Comparison of ENCODE assay signal across 28 cellular contexts in the genomic region with DNA sequence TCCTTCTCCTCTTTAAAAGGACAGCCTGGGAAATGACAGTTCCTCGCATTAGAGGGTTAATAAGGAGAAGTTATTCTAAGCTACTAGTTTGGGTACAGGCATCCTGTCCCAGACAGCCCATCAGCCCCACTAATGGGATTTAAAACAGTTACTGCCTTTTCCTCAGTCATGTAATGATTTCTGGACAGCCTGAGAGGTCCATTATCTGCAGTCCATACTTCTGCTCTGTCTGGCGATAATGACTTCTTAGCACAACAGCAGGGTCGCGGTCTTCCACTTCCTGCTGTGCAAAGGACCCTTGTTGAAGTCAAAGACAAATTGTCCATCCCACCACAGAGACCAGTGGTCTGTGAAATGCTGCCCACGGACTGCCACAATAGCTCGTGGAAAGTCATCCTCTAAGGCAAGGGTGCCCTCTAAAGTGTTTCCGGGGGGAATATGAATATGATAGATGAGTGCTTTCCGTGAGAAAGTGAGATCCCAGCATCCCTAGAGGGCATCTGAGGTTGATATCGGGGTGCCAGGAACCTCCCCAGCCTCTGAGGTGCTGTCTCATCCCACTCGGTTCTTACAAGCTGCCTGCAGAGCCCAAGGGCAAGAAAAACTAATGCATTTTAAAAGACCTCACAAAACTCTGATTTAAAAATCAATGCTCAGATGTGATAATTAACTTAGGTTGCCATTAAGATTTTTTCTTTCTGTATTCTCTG.
"Had no signal": no experiment of that assay in that cellular context is flagged by ENCODE, and none has a peak within 500 bp of the region (broad histone marks: within the 10 kb centered on the region; RNA-seq: fewer than 3 reads in every experiment).

No MANE protein-coding gene starts in this region.

- H3K27ac ChIP-seq: brain microvascular endothelial cell, coronary artery, dorsolateral prefrontal cortex, heart left ventricle had no signal

- H3K27me3 Mint-ChIP-seq: activated CD4-positive, alpha-beta memory T cell treated with anti-CD3 and anti-CD28 coated beads, Interleukin-2, amount 10 ng/mL, durations not matched to agents 7 days and 5 days; activated CD4-positive, alpha-beta T cell treated with anti-CD3 and anti-CD28 coated beads, Interleukin-2, amount 10 ng/mL, durations not matched to agents 7 days and 5 days; activated T-helper 17 cell treated with anti-CD3 and anti-CD28 coated beads, Interleukin-2, amount 50 U/mL, for 72 hours; dendritic cell treated with granulocyte-macrophage colony-stimulating factor and Interleukin-4, amounts not matched to agents 40 ng/mL and 50 ng/mL, for 4 days had no signal

- H3K27me3 ChIP-seq: brain microvascular endothelial cell, dorsolateral prefrontal cortex, heart left ventricle had no signal

- DNase-seq: activated CD4-positive, alpha-beta memory T cell treated with anti-CD3 and anti-CD28 coated beads, Interleukin-2, amount 10 ng/mL, durations not matched to agents 7 days and 5 days; activated CD4-positive, alpha-beta T cell treated with anti-CD3 and anti-CD28 coated beads for 4 hours; activated CD4-positive, alpha-beta T cell treated with anti-CD3 and anti-CD28 coated beads, Interleukin-2, amount 10 ng/mL, durations not matched to agents 7 days and 5 days; activated CD4-positive, alpha-beta T cell treated with anti-CD3 and anti-CD28 coated beads, Interleukin-2, amount 50 U/mL, for 4 hours; activated CD4-positive, CD25-positive, alpha-beta regulatory T cell; activated CD4-positive, CD25-positive, alpha-beta regulatory T cell treated with anti-CD3 and anti-CD28 coated beads, Interleukin-2, amount 50 U/mL, for 72 hours; activated CD8-positive, alpha-beta memory T cell treated with anti-CD3 and anti-CD28 coated beads, Interleukin-2, amount 50 U/mL, for 48 hours; activated effector memory CD4-positive, alpha-beta T cell treated with Interleukin-2 at 50 U/mL for 16 hours; activated gamma-delta T cell treated with Interleukin-2 at 50 U/mL for 16 hours; activated naive CD4-positive, alpha-beta T cell treated with anti-CD3 and anti-CD28 coated beads, Interleukin-2, amount 50 U/mL, for 16 hours; activated naive CD4-positive, alpha-beta T cell treated with Interleukin-2 at 50 U/mL for 16 hours; activated T-cell treated with anti-CD3 and anti-CD28 coated beads for 4 hours; activated T-cell treated with anti-CD3 and anti-CD28 coated beads, Interleukin-2, amount 50 U/mL, for 4 hours; amniotic stem cell; anterior cingulate cortex; brain microvascular endothelial cell; dorsolateral prefrontal cortex; effector memory CD4-positive, alpha-beta T cell; endodermal cell; foreskin fibroblast; heart left ventricle; T-helper 2 cell had no signal

- H3K36me3 ChIP-seq: brain microvascular endothelial cell, heart left ventricle had no signal

- H3K27ac Mint-ChIP-seq: activated CD4-positive, alpha-beta memory T cell treated with anti-CD3 and anti-CD28 coated beads, Interleukin-2, amount 10 ng/mL, durations not matched to agents 7 days and 5 days; activated CD4-positive, alpha-beta T cell treated with anti-CD3 and anti-CD28 coated beads, Interleukin-2, amount 10 ng/mL, durations not matched to agents 7 days and 5 days; activated naive CD8-positive, alpha-beta T cell; activated T-helper 17 cell treated with anti-CD3 and anti-CD28 coated beads, Interleukin-2, amount 50 U/mL, for 72 hours; dendritic cell treated with granulocyte-macrophage colony-stimulating factor and Interleukin-4, amounts not matched to agents 40 ng/mL and 50 ng/mL, for 4 days; endodermal cell had no signal

- H3K4me1 Mint-ChIP-seq: activated CD4-positive, alpha-beta memory T cell treated with anti-CD3 and anti-CD28 coated beads, Interleukin-2, amount 10 ng/mL, durations not matched to agents 7 days and 5 days; activated CD4-positive, alpha-beta T cell treated with anti-CD3 and anti-CD28 coated beads, Interleukin-2, amount 10 ng/mL, durations not matched to agents 7 days and 5 days; activated T-helper 17 cell treated with anti-CD3 and anti-CD28 coated beads, Interleukin-2, amount 50 U/mL, for 72 hours; central memory CD8-positive, alpha-beta T cell; endodermal cell had no signal

- ATAC-seq: activated T-cell treated with anti-CD3 and anti-CD28 coated beads, Interleukin-2, amount 50 U/mL, for 4 hours; activated T-helper 17 cell treated with anti-CD3 and anti-CD28 coated beads, Interleukin-2, amount 50 U/mL, for 72 hours; esophagus mucosa; heart left ventricle had no signal

- H3K4me3 Mint-ChIP-seq: activated CD4-positive, alpha-beta memory T cell treated with anti-CD3 and anti-CD28 coated beads, Interleukin-2, amount 10 ng/mL, durations not matched to agents 7 days and 5 days; activated CD4-positive, alpha-beta T cell treated with anti-CD3 and anti-CD28 coated beads, Interleukin-2, amount 10 ng/mL, durations not matched to agents 7 days and 5 days; activated naive CD8-positive, alpha-beta T cell; activated T-cell treated with anti-CD3 and anti-CD28 coated beads, Interleukin-2, amount 50 U/mL, for 4 hours; activated T-helper 17 cell treated with anti-CD3 and anti-CD28 coated beads, Interleukin-2, amount 50 U/mL, for 72 hours; central memory CD8-positive, alpha-beta T cell; dendritic cell treated with granulocyte-macrophage colony-stimulating factor and Interleukin-4, amounts not matched to agents 40 ng/mL and 50 ng/mL, for 4 days; endodermal cell had no signal

- H3K36me3 Mint-ChIP-seq: activated naive CD8-positive, alpha-beta T cell had no signal

- H3K4me3 ChIP-seq: coronary artery, dorsolateral prefrontal cortex, heart left ventricle had no signal

- H3K4me1 ChIP-seq: heart left ventricle had no signal

- H3K9me3 Mint-ChIP-seq: activated CD4-positive, alpha-beta T cell treated with anti-CD3 and anti-CD28 coated beads, Interleukin-2, amount 10 ng/mL, durations not matched to agents 7 days and 5 days; activated T-helper 17 cell treated with anti-CD3 and anti-CD28 coated beads, Interleukin-2, amount 50 U/mL, for 72 hours had no signal
